1 cellular context compared by ENCODE assay signal in genomic region chr2:18520605-18521031, GRCh38.
TF ChIP-seq lines count a peak whose summit lies in the region.

No MANE protein-coding gene starts in this region.

TF ChIP-seq in GM23338, 12 proteins besides CTCF, POLR2A, EP300 and RAD21 (continued from another document):
- TF ChIP-seq REST (IDR thresholded peaks at IDR 0.05; ENCODE audit: unreplicated experiment) (no peak), CREB1 (CRISPR knock-in tag; IDR thresholded peaks at IDR 0.05; ENCODE audit: low read depth) (no peak), POLR2AphosphoS5 (IDR thresholded peaks at IDR 0.05; ENCODE audit: low read depth) (no peak), EZH2phosphoT487 (IDR thresholded peaks at IDR 0.05; ENCODE audit: unreplicated experiment) (no peak), JUNB (IDR thresholded peaks at IDR 0.05; ENCODE audit: unreplicated experiment) (no peak), NANOG (IDR thresholded peaks at IDR 0.05; ENCODE audit: borderline replicate concordance) (no peak)
